Comparison of ENCODE assay signal across 19 cellular contexts in genomic region chr1:232184561-232185530, GRCh38.
"Had no signal": no experiment of that assay in that cellular context is flagged by ENCODE, and none has a peak within 500 bp of the region (broad histone marks: within the 10 kb centered on the region; RNA-seq: fewer than 3 reads in every experiment).

No MANE protein-coding gene starts in this region.

- H3K4me3 ChIP-seq: lung, ovary, sigmoid colon, thyroid gland had no signal

- H3K27me3 ChIP-seq: ovary, sigmoid colon, thyroid gland had no signal

- H3K4me3 Mint-ChIP-seq: activated naive CD8-positive, alpha-beta T cell; activated T-helper 1 cell treated with anti-CD3 and anti-CD28 coated beads, Interleukin-12 subunit alpha, Interleukin-12 subunit beta, Interleukin-2, Interleukin-4 antibody, amounts not matched to agents 30 ng/mL and 10 ng/mL and 1 ng/mL, durations not matched to agents 14 hours and 24 hours and 36 hours; effector memory CD8-positive, alpha-beta T cell; stimulated activated naive B cell treated with anti-CD40 and anti-IgM and Interleukin-4, amounts not matched to agents 10 μg/mL and 1 μg/mL and 100 μg/mL, for 72 hours; T-helper 17 cell had no signal

- H3K27ac Mint-ChIP-seq: activated naive CD8-positive, alpha-beta T cell; activated T-helper 1 cell treated with anti-CD3 and anti-CD28 coated beads, Interleukin-12 subunit alpha, Interleukin-12 subunit beta, Interleukin-2, Interleukin-4 antibody, amounts not matched to agents 30 ng/mL and 10 ng/mL and 1 ng/mL, durations not matched to agents 14 hours and 24 hours and 36 hours; effector memory CD8-positive, alpha-beta T cell; stimulated activated naive B cell treated with anti-CD40 and anti-IgM and Interleukin-4, amounts not matched to agents 10 μg/mL and 1 μg/mL and 100 μg/mL, for 72 hours; T-helper 17 cell had no signal

- H3K9me3 ChIP-seq: ovary, sigmoid colon, thyroid gland had no signal

- FAIRE-seq: bronchial epithelial cell, keratinocyte, urothelium cell line had no signal

- H3K27ac ChIP-seq: epithelial cell of prostate, ovary, sigmoid colon, thyroid gland had no signal

- H3K9me3 Mint-ChIP-seq: activated T-helper 1 cell treated with anti-CD3 and anti-CD28 coated beads, Interleukin-12 subunit alpha, Interleukin-12 subunit beta, Interleukin-2, Interleukin-4 antibody, amounts not matched to agents 30 ng/mL and 10 ng/mL and 1 ng/mL, durations not matched to agents 14 hours and 24 hours and 36 hours; effector memory CD8-positive, alpha-beta T cell had no signal

- H3K36me3 ChIP-seq: ovary, sigmoid colon, thyroid gland had no signal

- ATAC-seq: effector memory CD8-positive, alpha-beta T cell; left lobe of liver; T-helper 17 cell had no signal

- DNase-seq: activated CD4-positive, alpha-beta T cell treated with anti-CD3 and anti-CD28 coated beads, Interleukin-2, amount 50 U/mL, for 4 hours; activated gamma-delta T cell treated with Interleukin-2 at 50 U/mL for 16 hours; activated T-cell treated with anti-CD3 and anti-CD28 coated beads for 4 hours; cerebellar nuclear complex; effector memory CD8-positive, alpha-beta T cell; foreskin melanocyte; ovary; sigmoid colon; stimulated activated naive B cell treated with anti-CD40 and anti-IgM and Interleukin-4, amounts not matched to agents 10 μg/mL and 1 μg/mL and 100 μg/mL, for 72 hours; T-helper 17 cell; thyroid gland had no signal

- H3K4me1 ChIP-seq: sigmoid colon had no signal

- H3K36me3 Mint-ChIP-seq: activated naive CD8-positive, alpha-beta T cell; stimulated activated naive B cell treated with anti-CD40 and anti-IgM and Interleukin-4, amounts not matched to agents 10 μg/mL and 1 μg/mL and 100 μg/mL, for 72 hours had no signal

- H3K4me1 Mint-ChIP-seq: stimulated activated naive B cell treated with anti-CD40 and anti-IgM and Interleukin-4, amounts not matched to agents 10 μg/mL and 1 μg/mL and 100 μg/mL, for 72 hours had no signal
